Comparison of ENCODE assay signal across 9 cellular contexts in genomic region chr5:150616024-150616470, GRCh38. TPM values are rescaled to one million over a fixed set of nuclear protein-coding genes. Genes with fewer than 3 reads are reported as not detected.
A peak's percentile ranks its signal among the peaks of the same experiment; 100 is the strongest.
DNase-seq lines count a peak whose midpoint lies in the region; FAIRE-seq and TF ChIP-seq lines count a peak whose summit lies in the region.
"Had no signal": no experiment of that assay in that cellular context is flagged by ENCODE, and none has a peak within 500 bp of the region (broad histone marks: within the 10 kb centered on the region; RNA-seq: fewer than 3 reads in every experiment).

No MANE protein-coding gene starts in this region.

- no peak overlapping the region for H3K4me2 ChIP-seq in H1 (ENCODE audit: insufficient read depth in 1 of 2, low read depth in 2 of 2, low read length in 2 of 2)

- peak overlapping the region in 2 of 3 experiments; percentile 29 to 47 for H3K4me3 Mint-ChIP-seq in nephron

- H2BK12ac ChIP-seq in H1 (ENCODE audit: low read depth, low read length): no peak overlapping the region

- DNase-seq in BE2C (peak; percentile 94), NCI-H524 (lab: John Stamatoyannopoulos, UW) (peak; percentile 85 to 89), H1 (ENCODE audit: low read depth in 1 of 2, low spot score in 2 of 2) (no peak), dedifferentiated amniotic fluid mesenchymal stem cell (ENCODE audit: extremely low spot score) (no peak), UCSD-AML1 (lab: John Stamatoyannopoulos, UW; ENCODE audit: unreplicated experiment) (no peak), DMS79 (lab: John Stamatoyannopoulos, UW) (no peak)
- DNase-seq in stimulated activated CD4-positive, alpha-beta T cell treated with anti-CD3 and anti-CD28 coated beads, Interleukin-4, amount 100 ng/mL, for 24 hours: no peak
- DNase-seq: NCI-H1105 had no signal

- H3K4me3 ChIP-seq in BE2C (ENCODE audit: low read depth, low read length) (peak overlapping the region; percentile 1; the same call in 1 of the 2 replicates), H1 (ENCODE audit: extremely low read depth in 1 of 4, insufficient read depth in 2 of 4, low read depth in 3 of 4, low read length in 4 of 4) (no peak overlapping the region)

- no peaks in the 10 kb centered on the region; the same call in 1 of the 2 replicates for H3K23me2 ChIP-seq in H1 (ENCODE audit: low read depth, low read length)

- H3K4me1 Mint-ChIP-seq in nephron: peaks cover 85% of the 10 kb centered on the region

- H3K9me3 Mint-ChIP-seq in nephron: no peaks in the 10 kb centered on the region

- TF ChIP-seq CTCF in BE2C (IDR thresholded peaks at IDR 0.05; ENCODE audit: low read depth, low read length) (no peak), H1 (IDR thresholded peaks at IDR 0.05; ENCODE audit: control extremely low read depth in 1 of 3, insufficient read depth in 1 of 3, low read depth in 1 of 3, low read length in 3 of 3) (no peak), nephron (IDR thresholded peaks at IDR 0.05; ENCODE audit: unreplicated experiment in 3 of 3) (no peak)

- no peak overlapping the region for H3K14ac ChIP-seq in H1 (ENCODE audit: insufficient read length)

- H3K27me3 Mint-ChIP-seq in nephron (ENCODE audit: low read depth): peaks cover 4% of the 10 kb centered on the region

- H3K79me1 ChIP-seq in H1 (ENCODE audit: low read depth, low read length): no peaks in the 10 kb centered on the region

- H3K9me3 ChIP-seq in BE2C (no peaks in the 10 kb centered on the region), H1 (ENCODE audit: insufficient read depth in 2 of 2, low read depth in 1 of 2, low read length in 1 of 2) (no peaks in the 10 kb centered on the region)

- H3K18ac ChIP-seq in H1 (ENCODE audit: extremely low read depth, low read length): no peak overlapping the region

- no peak overlapping the region for H2AK5ac ChIP-seq in H1 (ENCODE audit: low read depth, low read length)

- 87% methylated on average over 5 of the region's 5 CpGs; no CpG with 5 or more reads in 1 of the 2 experiments for WGBS in H1 (ENCODE audit: extremely low coverage in 1 of 2, insufficient coverage in 1 of 2, insufficient read length in 1 of 2, insufficient replicate concordance in 2 of 2, low coverage in 1 of 2, low lambda C conversion rate in 2 of 2, missing lambda C conversion rate in 1 of 2), 2 experiments

- no peak overlapping the region for H3K56ac ChIP-seq in H1 (replicated peaks; ENCODE audit: insufficient read length, low read depth, low read length)

- H3K23ac ChIP-seq in H1 (ENCODE audit: insufficient read length): no peak overlapping the region

- no peak for FAIRE-seq in H1 (lab: Jason Lieb, UNC)

- CTCF ChIA-PET in H1 (lab: Charles Lee; ENCODE audit: partially characterized antibody): interaction anchor here (0.6 to 5.3 kb wide), 12 partner anchors 10 to 280 kb away, joined by 3 to 45 read pairs (median 4); partner anchors contain the start of gene RBM22

- H3K27ac ChIP-seq in H1 (ENCODE audit: low read depth, low read length): no peak overlapping the region

- H4K5ac ChIP-seq in H1 (ENCODE audit: insufficient read length, low read depth, low read length): no peak overlapping the region

- H2BK5ac ChIP-seq in H1 (ENCODE audit: low read depth, low read length): peak overlapping the region; percentile 16; the same call in 1 of the 2 replicates

- H4K8ac ChIP-seq in H1 (ENCODE audit: extremely low read depth, insufficient read depth, low read length): no peak overlapping the region

- H2BK20ac ChIP-seq in H1 (ENCODE audit: low read length): no peak overlapping the region

- H3K36me3 Mint-ChIP-seq in nephron (ENCODE audit: low read depth): peaks cover 16% of the 10 kb centered on the region

- no peak overlapping the region for H4K91ac ChIP-seq in H1 (replicated peaks; ENCODE audit: insufficient read length, low read length)

- POLR2A ChIA-PET in H1 (lab: Charles Lee; ENCODE audit: partially characterized antibody): interaction anchor here (0.7 kb wide), 1 partner anchor 28 kb away, joined by 3 read pairs; no protein-coding TSS in a partner anchor

- H2BK15ac ChIP-seq in H1 (ENCODE audit: low read length): no peak overlapping the region

- H4K20me1 ChIP-seq in H1 (replicated peaks in 1 of 2; ENCODE audit: control insufficient read depth in 1 of 2, insufficient read depth in 2 of 2, low read length in 2 of 2): no peaks in the 10 kb centered on the region

- TF ChIP-seq RAD21 in H1 (IDR thresholded peaks at IDR 0.05 in 1 of 2, conservative IDR thresholded peaks at IDR 0.05 in 1 of 2; ENCODE audit: low read depth in 2 of 2, low read length in 2 of 2): no peak

- no peak overlapping the region for H3K9ac ChIP-seq in H1 (replicated peaks in 1 of 4; ENCODE audit: extremely low read depth in 1 of 4, low read depth in 3 of 4, low read length in 3 of 4)

- no peak for TF ChIP-seq POLR2A in H1 (IDR thresholded peaks at IDR 0.05; ENCODE audit: control extremely low read depth in 1 of 2, low read depth in 2 of 2, low read length in 2 of 2)

- H3K27ac Mint-ChIP-seq in nephron: peak overlapping the region; percentile 57 to 88 (median 74)

- no peak overlapping the region for H2AFZ ChIP-seq in H1 (ENCODE audit: low read length)

- H3K4me1 ChIP-seq in BE2C: peaks cover 49% of the 10 kb centered on the region
- peaks cover 0 to 16% (median 9%) of the 10 kb centered on the region in 4 experiments; a peak in 4 of 7 replicates for H3K4me1 ChIP-seq in H1 (replicated peaks in 1 of 4; ENCODE audit: control insufficient read depth in 3 of 4, insufficient read depth in 4 of 4, low read length in 3 of 4)

- H2BK120ac ChIP-seq in H1 (replicated peaks; ENCODE audit: low read depth, low read length): no peak overlapping the region

- H3K36me3 ChIP-seq in BE2C (no peaks in the 10 kb centered on the region), H1 (ENCODE audit: control insufficient read depth in 2 of 4, insufficient read depth in 4 of 4, low read length in 3 of 4) (no peaks in the 10 kb centered on the region)

- no peaks in the 10 kb centered on the region for H3K27me3 ChIP-seq in BE2C
- H3K27me3 ChIP-seq in H1 (replicated peaks in 1 of 4; ENCODE audit: control insufficient read depth in 3 of 4, extremely low read depth in 1 of 4, insufficient read depth in 3 of 4, low read length in 3 of 4): no peaks in the 10 kb centered on the region; a peak in 2 of 7 replicates

- H3K4ac ChIP-seq in H1 (replicated peaks; ENCODE audit: insufficient read length, low read depth, low read length): no peak overlapping the region

- H3K79me2 ChIP-seq in H1 (ENCODE audit: control insufficient read depth in 1 of 2, insufficient read depth in 2 of 2, low read length in 2 of 2): no peaks in the 10 kb centered on the region

- no peak for TF ChIP-seq EP300 in H1 (IDR thresholded peaks at IDR 0.05; ENCODE audit: borderline replicate concordance in 1 of 2, low read depth in 2 of 2, low read length in 2 of 2)

TF ChIP-seq in H1, 55 proteins besides CTCF, POLR2A, EP300 and RAD21 (continues in another document):
- TF ChIP-seq PHF8 (conservative IDR thresholded peaks at IDR 0.05; ENCODE audit: low read depth, low read length): no peak

RNA-seq across cellular contexts. Expression of gene SYNPO, which starts 24.4 kb away (rescaled TPM):
- polyA plus RNA-seq in BE2C (2012; ENCODE audit: insufficient read depth, insufficient read length, low read depth): 35.2 TPM
- 1.9 and 2.3 TPM in 2 replicates for total RNA-seq in H1 (2021; fragmentation: NEBNext Ultra II Directional; extraction: Animal tissue kit (Norgen Biotek cat#: 25700))
- 2.2 and 2.3 TPM in 2 replicates for polyA plus RNA-seq in H1 (2011; rRNA removed)
- polyA plus RNA-seq in H1 (2011; cell fraction: cytosol; rRNA removed): 1.7 TPM
- 3.0 TPM for polyA plus RNA-seq in H1 (2011; cell fraction: nucleus; rRNA removed)
- 0.95 to 1.6 TPM (median 1.3 TPM) in 4 replicates for polyA plus RNA-seq in H1 (2012, experiment 1 of 2)
- 1.3 TPM for polyA plus RNA-seq in H1 (2012, experiment 2 of 2)
- 1.9 TPM for polyA plus RNA-seq in H1 (2013, experiment 1 of 2)
- polyA plus RNA-seq in H1 (2013, experiment 2 of 2): 1.7 TPM
- 1.8 and 5.5 TPM in 2 replicates for polyA minus RNA-seq in H1 (2011; rRNA and poly(A)+ RNA removed)
- polyA minus RNA-seq in H1 (2011; cell fraction: cytosol; rRNA and poly(A)+ RNA removed): 1.2 TPM
- polyA minus RNA-seq in H1 (2011; cell fraction: nucleus; rRNA and poly(A)+ RNA removed): 3.1 TPM

RNA-seq across cellular contexts. Expression of gene MYOZ3, which starts 45.0 kb away (rescaled TPM):
- 1.4 TPM for polyA plus RNA-seq in BE2C (2012; ENCODE audit: insufficient read depth, insufficient read length, low read depth)
- 19.1 and 19.4 TPM in 2 replicates for total RNA-seq in H1 (2021; fragmentation: NEBNext Ultra II Directional; extraction: Animal tissue kit (Norgen Biotek cat#: 25700))
- 9.6 and 12.4 TPM in 2 replicates for polyA plus RNA-seq in H1 (2011; rRNA removed)
- 10.0 TPM for polyA plus RNA-seq in H1 (2011; cell fraction: cytosol; rRNA removed)
- polyA plus RNA-seq in H1 (2011; cell fraction: nucleus; rRNA removed): 15.5 TPM
- 26.8 to 40.0 TPM (median 29.3 TPM) in 4 replicates for polyA plus RNA-seq in H1 (2012, experiment 1 of 2)
- 13.4 TPM for polyA plus RNA-seq in H1 (2012, experiment 2 of 2)
- 17.4 TPM for polyA plus RNA-seq in H1 (2013, experiment 1 of 2)
- 12.8 TPM for polyA plus RNA-seq in H1 (2013, experiment 2 of 2)
- 7.4 and 9.0 TPM in 2 replicates for polyA minus RNA-seq in H1 (2011; rRNA and poly(A)+ RNA removed)
- 21.7 TPM for polyA minus RNA-seq in H1 (2011; cell fraction: cytosol; rRNA and poly(A)+ RNA removed)
- 28.7 TPM for polyA minus RNA-seq in H1 (2011; cell fraction: nucleus; rRNA and poly(A)+ RNA removed)

Comparison
In these comparisons a context has a peak if more than half of its experiments do, and no peak if none do; other contexts are left out.
1. DNase-seq: peak in BE2C (single experiment) and NCI-H524 (2 of 2); none in H1 (0 of 2), dedifferentiated amniotic fluid mesenchymal stem cell (single experiment), stimulated activated CD4-positive, alpha-beta T cell treated with anti-CD3 and anti-CD28 coated beads, Interleukin-4, amount 100 ng/mL, for 24 hours (single experiment), UCSD-AML1 (single experiment) and DMS79 (single experiment).